20 cellular contexts compared by ENCODE assay signal in the genomic region with DNA sequence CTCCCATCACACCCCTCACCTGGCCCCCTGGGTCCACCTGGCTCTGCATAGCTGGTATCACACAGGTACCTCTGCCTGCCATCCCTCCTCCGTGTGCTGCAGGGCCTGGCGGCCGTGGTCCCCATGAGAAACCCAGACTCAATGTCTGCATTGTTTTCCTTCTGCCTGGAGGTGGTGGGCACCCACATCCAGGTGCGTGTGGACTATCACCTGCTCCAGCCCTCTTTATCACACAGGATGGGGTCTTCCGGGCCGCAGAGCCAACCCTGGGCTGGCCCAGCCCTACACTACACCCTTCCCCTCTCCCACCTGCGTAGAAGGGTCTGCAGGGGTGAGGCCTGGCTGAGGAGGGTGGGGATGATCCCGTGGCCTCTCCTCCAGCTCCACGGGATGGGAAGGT. TPM values are rescaled to one million over a fixed set of nuclear protein-coding genes. Genes with fewer than 3 reads are reported as not detected.
"Had no signal": no experiment of that assay in that cellular context is flagged by ENCODE, and none has a peak within 500 bp of the region (broad histone marks: within the 10 kb centered on the region; RNA-seq: fewer than 3 reads in every experiment).

No MANE protein-coding gene starts in this region.

- H3K27me3 ChIP-seq: dorsolateral prefrontal cortex, hepatocyte had no signal

- H3K4me2 ChIP-seq: hepatocyte had no signal

- H3K27ac ChIP-seq: coronary artery, dorsolateral prefrontal cortex, esophagus muscularis mucosa, foreskin keratinocyte, gastroesophageal sphincter, heart left ventricle, hepatocyte, left lung, lower lobe of right lung had no signal

- H3K9me3 ChIP-seq: esophagus muscularis mucosa, gastroesophageal sphincter, heart left ventricle, left lung, lower lobe of right lung, mucosa of descending colon had no signal

- H3K4me1 ChIP-seq: foreskin keratinocyte had no signal

- H3K4me3 ChIP-seq: coronary artery, dorsolateral prefrontal cortex, esophagus muscularis mucosa, gastroesophageal sphincter, heart left ventricle, hepatocyte, left lung, lower lobe of right lung, mucosa of descending colon had no signal

- H2AFZ ChIP-seq: hepatocyte had no signal

- DNase-seq: dermis blood vessel endothelial cell; dorsolateral prefrontal cortex; effector CD4-positive, alpha-beta T cell; effector memory CD4-positive, alpha-beta T cell; foreskin keratinocyte; heart left ventricle; hypothalamus; left cardiac atrium; left lung; left ventricle myocardium superior; lower lobe of right lung; mesenchymal stem cell; mucosa of descending colon had no signal

RNA-seq across cellular contexts. Expression of a gene that starts 7.0 kb away (rescaled TPM):
- polyA plus RNA-seq: endothelial cell of umbilical vein, fibroblast of lung, foreskin keratinocyte, hepatocyte, keratinocyte had no signal

RNA-seq across cellular contexts. Expression of a gene that starts 14.9 kb away (rescaled TPM):
- polyA plus RNA-seq: endothelial cell of umbilical vein, fibroblast of lung had no signal
